Comparison of ENCODE assay signal across 8 cellular contexts in genomic region chr9:37913480-37914153, GRCh38. TPM values are rescaled to one million over a fixed set of nuclear protein-coding genes. Genes with fewer than 3 reads are reported as not detected.
DNase-seq lines count a peak whose midpoint lies in the region; ATAC-seq and TF ChIP-seq lines count a peak whose summit lies in the region.

No MANE protein-coding gene starts in this region.

- in situ Hi-C loops in ACHN (cut with HindIII; ENCODE audit: low pct_ligation_motif_present, low pct_unique_long_range_greater_than_20kb, low sequenced_read_pairs) = no loop called here

- peak; percentile 74 for ATAC-seq in GM18858 (IDR thresholded peaks at IDR 0.05; ENCODE audit: unreplicated experiment)
- ATAC-seq in HG03354 (IDR thresholded peaks at IDR 0.05; ENCODE audit: poor library complexity, severe bottlenecking, unreplicated experiment) = peak; percentile 77
- ATAC-seq in lung (ENCODE audit: insufficient read depth, low FRiP score) = peak; percentile 86

- peaks cover 0 to 9% of the 10 kb centered on the region in 2 donors for H3K4me1 ChIP-seq in lung (ENCODE audit: control insufficient read depth in 2 of 2, insufficient read depth in 2 of 2, low read length in 2 of 2)

- no peaks in the 10 kb centered on the region for H3K36me3 ChIP-seq in lung (ENCODE audit: control insufficient read depth in 2 of 2, insufficient read depth in 2 of 2, low read length in 2 of 2)

- peaks cover 5% of the 10 kb centered on the region for H3K4me1 Mint-ChIP-seq in activated CD4-positive, alpha-beta T cell treated with anti-CD3 and anti-CD28 coated beads, Interleukin-2, amount 10 ng/mL, durations not matched to agents 24 days and 14 days

- no peak overlapping the region for H3K4me3 Mint-ChIP-seq in activated CD4-positive, alpha-beta T cell treated with anti-CD3 and anti-CD28 coated beads, Interleukin-2, amount 10 ng/mL, durations not matched to agents 24 days and 14 days

- H3K27me3 Mint-ChIP-seq in activated CD4-positive, alpha-beta T cell treated with anti-CD3 and anti-CD28 coated beads, Interleukin-2, amount 10 ng/mL, durations not matched to agents 24 days and 14 days = no peaks in the 10 kb centered on the region

- 47 to 56% methylated on average over 11 of the region's 11 CpGs for WGBS in lung, 2 donors

- no peaks in the 10 kb centered on the region for H3K9me3 ChIP-seq in lung (ENCODE audit: control insufficient read depth in 2 of 2, insufficient read depth in 1 of 2, low read length in 1 of 2)

- DNase-seq in ACHN (peak; percentile 64), NCI-H526 (lab: John Stamatoyannopoulos, UW) (peak; percentile 73 to 89), dorsolateral prefrontal cortex (peak; percentile 76 to 96 (median 85)), lung (ENCODE audit: low spot score) (peak; percentile 80)
- peak; percentile 95 for DNase-seq in activated CD4-positive, alpha-beta T cell treated with anti-CD3 and anti-CD28 coated beads, Interleukin-2, amount 10 ng/mL, durations not matched to agents 24 days and 14 days
- DNase-seq in stimulated activated CD8-positive, alpha-beta memory T cell treated with anti-CD3 and anti-CD28 coated beads, Interleukin-15, amount 100 ng/mL, for 1 hour (ENCODE audit: low read depth) = peak; percentile 74

- H3K27ac ChIP-seq in dorsolateral prefrontal cortex (peak overlapping the region in 40 of 59 donors; percentile 6 to 83 (median 51)), lung (ENCODE audit: low read depth in 1 of 2, low read length in 1 of 2) (no peak overlapping the region)

- H3K9me3 Mint-ChIP-seq in activated CD4-positive, alpha-beta T cell treated with anti-CD3 and anti-CD28 coated beads, Interleukin-2, amount 10 ng/mL, durations not matched to agents 24 days and 14 days = no peaks in the 10 kb centered on the region

- TF ChIP-seq CTCF in dorsolateral prefrontal cortex (IDR thresholded peaks at IDR 0.05 in 54 of 56, conservative IDR thresholded peaks at IDR 0.05 in 2 of 56; ENCODE audit: low read depth in 1 of 56, partially characterized antibody in 56 of 56) = peak; percentile 96 to 100 (median 99)
- TF ChIP-seq CTCF in lung (IDR thresholded peaks at IDR 0.05; ENCODE audit: control extremely low read depth, extremely low read depth) = peak; percentile 99

- H3K36me3 Mint-ChIP-seq in activated CD4-positive, alpha-beta T cell treated with anti-CD3 and anti-CD28 coated beads, Interleukin-2, amount 10 ng/mL, durations not matched to agents 24 days and 14 days (ENCODE audit: low read depth) = no peaks in the 10 kb centered on the region

- no peaks in the 10 kb centered on the region for H3K27me3 ChIP-seq in dorsolateral prefrontal cortex
- H3K27me3 ChIP-seq in lung (ENCODE audit: control insufficient read depth, insufficient read depth) = no peaks in the 10 kb centered on the region

- intact Hi-C loops in activated CD4-positive, alpha-beta T cell treated with anti-CD3 and anti-CD28 coated beads, Interleukin-2, amount 10 ng/mL, durations not matched to agents 24 days and 14 days (cut with micrococcal nuclease) = loop anchor here (1.0 to 2.0 kb wide), 5 partner anchors 19 to 450 kb away; partner anchors contain the start of gene SHB
- intact Hi-C loops in dorsolateral prefrontal cortex (cut with DNase I) = loop anchor here (2.0 to 5.0 kb wide), 6 partner anchors 84 to 451 kb away; partner anchors contain the start of gene SHB (in 2 of the 2)

- no peak overlapping the region for H3K27ac Mint-ChIP-seq in activated CD4-positive, alpha-beta T cell treated with anti-CD3 and anti-CD28 coated beads, Interleukin-2, amount 10 ng/mL, durations not matched to agents 24 days and 14 days

- H3K4me3 ChIP-seq in dorsolateral prefrontal cortex = peak overlapping the region in 2 of 59 donors; percentile 3 to 24
- H3K4me3 ChIP-seq in lung = no peak overlapping the region

RNA-seq across cellular contexts. Expression of gene SLC25A51, which starts 9.7 kb away (rescaled TPM):
- total RNA-seq in activated CD4-positive, alpha-beta T cell treated with anti-CD3 and anti-CD28 coated beads, Interleukin-2, amount 10 ng/mL, durations not matched to agents 24 days and 14 days = 32.0 and 33.3 TPM in 2 replicates
- total RNA-seq in dorsolateral prefrontal cortex (10 to 100 TPM; 21.6 to 40.8 (median 32.4) TPM), lung (10 to 100 TPM; 25.2 to 30.1 TPM)
- polyA plus RNA-seq in lung = 1 to 10 TPM; 6.2 to 9.3 TPM

Comparison
In these comparisons a context has a peak if more than half of its experiments do, and no peak if none do; other contexts are left out.
1. H3K27ac ChIP-seq: peak in dorsolateral prefrontal cortex (40 of 59); none in lung (0 of 2).
2. Peak in every context shown above with its lines, with median percentiles within 50 percentile points of each other: DNase-seq and ATAC-seq.